Comparison of ENCODE assay signal across 23 cellular contexts in the genomic region with DNA sequence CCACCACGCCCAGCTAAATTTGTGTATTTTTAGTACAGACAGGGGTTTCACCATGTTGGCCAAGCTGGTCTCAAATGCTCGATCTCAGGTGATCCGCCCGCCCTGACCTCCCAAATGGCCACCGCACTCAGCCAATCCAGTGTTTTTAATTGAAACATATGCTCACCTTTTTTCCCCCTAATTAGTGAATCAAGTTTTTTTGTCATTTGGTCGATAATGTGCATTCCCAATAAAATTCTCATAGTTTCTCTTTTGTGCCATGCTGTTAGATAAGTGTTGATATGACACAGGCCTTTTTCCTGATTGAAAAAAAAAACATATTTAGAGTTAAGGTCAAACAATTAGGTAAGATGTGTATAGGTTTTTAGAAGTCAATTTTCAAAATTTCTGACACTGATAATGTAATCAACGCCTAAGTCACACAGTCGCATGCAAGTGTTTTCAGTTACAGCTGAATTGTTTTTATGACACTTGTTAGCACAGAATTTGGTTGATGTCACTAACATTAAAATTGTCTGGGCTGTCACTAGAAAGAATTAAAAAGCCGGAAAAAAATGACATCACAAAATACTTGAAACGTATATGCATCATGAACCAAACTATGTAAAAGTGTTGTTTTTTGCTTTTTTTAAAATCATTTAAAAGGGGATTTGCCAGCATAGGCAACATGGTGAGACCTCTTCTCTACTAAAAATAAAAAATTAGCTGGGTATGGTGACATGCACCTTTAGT. TPM values are rescaled to one million over a fixed set of nuclear protein-coding genes. Genes with fewer than 3 reads are reported as not detected.
DNase-seq lines count a peak whose midpoint lies in the region; ATAC-seq and TF ChIP-seq lines count a peak whose summit lies in the region.
"Had no signal": no experiment of that assay in that cellular context is flagged by ENCODE, and none has a peak within 500 bp of the region (broad histone marks: within the 10 kb centered on the region; RNA-seq: fewer than 3 reads in every experiment).

No MANE protein-coding gene starts in this region.

- peaks cover 12 to 36% of the 10 kb centered on the region in 2 donors for H3K36me3 ChIP-seq in body of pancreas (replicated peaks in 1 of 2; ENCODE audit: insufficient read depth in 1 of 2, low read depth in 2 of 2)
- peaks cover 82% of the 10 kb centered on the region for H3K36me3 ChIP-seq in effector memory CD4-positive, alpha-beta T cell (ENCODE audit: control insufficient read depth, insufficient read depth, low read length)

- H3K9me3 ChIP-seq in T-helper 17 cell (ENCODE audit: control insufficient read depth, low read length, poor library complexity, severe bottlenecking) (no peaks in the 10 kb centered on the region), body of pancreas (no peaks in the 10 kb centered on the region)
- H3K9me3 ChIP-seq in effector memory CD4-positive, alpha-beta T cell (ENCODE audit: control insufficient read depth, low read length): no peaks in the 10 kb centered on the region
- H3K9me3 ChIP-seq: colonic mucosa had no signal

- H3K27me3 ChIP-seq in body of pancreas: no peaks in the 10 kb centered on the region
- H3K27me3 ChIP-seq in effector memory CD4-positive, alpha-beta T cell (replicated peaks; ENCODE audit: control insufficient read depth, insufficient read depth, low read length, poor library complexity, severe bottlenecking): no peaks in the 10 kb centered on the region
- H3K27me3 ChIP-seq: colonic mucosa, foreskin keratinocyte had no signal

- peaks cover 77% of the 10 kb centered on the region for H3K4me1 Mint-ChIP-seq in activated T-cell treated with anti-CD3 and anti-CD28 coated beads, Interleukin-2, amount 50 U/mL, for 24 hours (ENCODE audit: low read depth)
- peaks cover 67% of the 10 kb centered on the region for H3K4me1 Mint-ChIP-seq in activated T-cell treated with anti-CD3 and anti-CD28 coated beads, Interleukin-2, amount 50 U/mL, for 4 hours (ENCODE audit: low read depth)
- peaks cover 46% of the 10 kb centered on the region for H3K4me1 Mint-ChIP-seq in T-helper 17 cell
- no peaks in the 10 kb centered on the region for H3K4me1 Mint-ChIP-seq in chondrocyte (ENCODE audit: low read depth)
- H3K4me1 Mint-ChIP-seq: brain had no signal

- intact Hi-C loops in posterior vena cava (cut with DNase I) (loop anchor here in 1 of 2 donors (10.0 kb wide), 1 partner anchor 483 kb away; no protein-coding TSS in a partner anchor), body of pancreas (cut with DNase I) (loop anchor here (10.0 kb wide), 1 partner anchor 493 kb away; no protein-coding TSS in a partner anchor)

- no peaks in the 10 kb centered on the region for H3K27me3 Mint-ChIP-seq in activated T-cell treated with anti-CD3 and anti-CD28 coated beads, Interleukin-2, amount 50 U/mL, for 24 hours
- H3K27me3 Mint-ChIP-seq in activated T-cell treated with anti-CD3 and anti-CD28 coated beads, Interleukin-2, amount 50 U/mL, for 4 hours (ENCODE audit: low read depth): no peaks in the 10 kb centered on the region
- H3K27me3 Mint-ChIP-seq in T-helper 17 cell: no peaks in the 10 kb centered on the region
- no peaks in the 10 kb centered on the region for H3K27me3 Mint-ChIP-seq in chondrocyte (ENCODE audit: low read depth)
- H3K27me3 Mint-ChIP-seq: activated naive CD4-positive, alpha-beta T cell treated with anti-CD3 and anti-CD28 coated beads, Interleukin-2, amount 10 ng/mL, durations not matched to agents 7 days and 5 days; brain had no signal

- TF ChIP-seq CTCF in chondrocyte (IDR thresholded peaks at IDR 0.05): no peak
- TF ChIP-seq CTCF in body of pancreas (IDR thresholded peaks at IDR 0.05): no peak

- ATAC-seq in activated T-cell treated with anti-CD3 and anti-CD28 coated beads, Interleukin-2, amount 50 U/mL, for 4 hours: no peak
- no peak for ATAC-seq in T-helper 17 cell
- ATAC-seq in body of pancreas: no peak
- ATAC-seq: foreskin keratinocyte had no signal

- no peaks in the 10 kb centered on the region for H3K9me3 Mint-ChIP-seq in activated T-cell treated with anti-CD3 and anti-CD28 coated beads, Interleukin-2, amount 50 U/mL, for 24 hours
- no peaks in the 10 kb centered on the region for H3K9me3 Mint-ChIP-seq in activated T-cell treated with anti-CD3 and anti-CD28 coated beads, Interleukin-2, amount 50 U/mL, for 4 hours
- H3K9me3 Mint-ChIP-seq in chondrocyte (ENCODE audit: low read depth): no peaks in the 10 kb centered on the region
- H3K9me3 Mint-ChIP-seq: activated naive CD4-positive, alpha-beta T cell treated with anti-CD3 and anti-CD28 coated beads, Interleukin-2, amount 10 ng/mL, durations not matched to agents 7 days and 5 days; brain had no signal

- no peak for TF ChIP-seq POLR2A in body of pancreas (IDR thresholded peaks at IDR 0.05)

- H3K4me3 Mint-ChIP-seq in activated T-cell treated with anti-CD3 and anti-CD28 coated beads, Interleukin-2, amount 50 U/mL, for 24 hours: no peak overlapping the region
- no peak overlapping the region for H3K4me3 Mint-ChIP-seq in activated T-cell treated with anti-CD3 and anti-CD28 coated beads, Interleukin-2, amount 50 U/mL, for 4 hours
- H3K4me3 Mint-ChIP-seq in T-helper 17 cell (peak overlapping the region; percentile 3), chondrocyte (ENCODE audit: unreplicated experiment) (no peak overlapping the region)
- H3K4me3 Mint-ChIP-seq: activated naive CD4-positive, alpha-beta T cell treated with anti-CD3 and anti-CD28 coated beads, Interleukin-2, amount 10 ng/mL, durations not matched to agents 7 days and 5 days; brain had no signal

- DNase-seq in activated T-cell treated with anti-CD3 and anti-CD28 coated beads, Interleukin-2, amount 50 U/mL, for 24 hours: no peak
- DNase-seq in activated T-cell treated with anti-CD3 and anti-CD28 coated beads, Interleukin-2, amount 50 U/mL, for 4 hours: no peak
- DNase-seq in T-helper 17 cell (no peak), chondrocyte (ENCODE audit: low spot score) (no peak), posterior vena cava (ENCODE audit: low spot score) (peak; percentile 29), body of pancreas (no peak), epidermal melanocyte (ENCODE audit: insufficient read length, low spot score) (no peak)
- DNase-seq in effector memory CD4-positive, alpha-beta T cell: no peak
- DNase-seq: activated naive CD4-positive, alpha-beta T cell treated with anti-CD3 and anti-CD28 coated beads, Interleukin-2, amount 10 ng/mL, durations not matched to agents 7 days and 5 days; colonic mucosa; DMS153; foreskin keratinocyte; GF-D8; hypothalamus; NCI-H1694; NCI-H774; PC-9; small intestine; stimulated activated CD4-positive, alpha-beta T cell treated with anti-CD3 and anti-CD28 coated beads, Interleukin-4, amount 100 ng/mL, for 1 hour; substantia nigra had no signal

- H3K4me1 ChIP-seq in body of pancreas: peaks cover 14% of the 10 kb centered on the region
- peaks cover 13% of the 10 kb centered on the region for H3K4me1 ChIP-seq in effector memory CD4-positive, alpha-beta T cell (ENCODE audit: control insufficient read depth, insufficient read depth, low read length, poor library complexity, severe bottlenecking)
- H3K4me1 ChIP-seq: colonic mucosa, foreskin keratinocyte had no signal

- H3K4me3 ChIP-seq in body of pancreas: no peak overlapping the region
- no peak overlapping the region for H3K4me3 ChIP-seq in effector memory CD4-positive, alpha-beta T cell (ENCODE audit: insufficient read depth, low read depth, low read length, poor library complexity, severe bottlenecking)
- H3K4me3 ChIP-seq: colonic mucosa, PC-9 had no signal

- H3K27ac ChIP-seq in body of pancreas: no peak overlapping the region
- H3K27ac ChIP-seq in effector memory CD4-positive, alpha-beta T cell (ENCODE audit: insufficient read depth, low read length, poor library complexity, severe bottlenecking): no peak overlapping the region
- H3K27ac ChIP-seq: colonic mucosa, epithelial cell of prostate, foreskin keratinocyte, HL-60, PC-9 had no signal

- H3K27ac Mint-ChIP-seq in activated T-cell treated with anti-CD3 and anti-CD28 coated beads, Interleukin-2, amount 50 U/mL, for 24 hours: peak overlapping the region; percentile 79
- H3K27ac Mint-ChIP-seq in T-helper 17 cell (peak overlapping the region; percentile 87), chondrocyte (ENCODE audit: unreplicated experiment) (peak overlapping the region; percentile 57)
- H3K27ac Mint-ChIP-seq: activated naive CD4-positive, alpha-beta T cell treated with anti-CD3 and anti-CD28 coated beads, Interleukin-2, amount 10 ng/mL, durations not matched to agents 7 days and 5 days; brain had no signal

- 92 to 94% methylated on average over 10 of the region's 10 CpGs for WGBS in body of pancreas, 2 donors

- peaks cover 95% of the 10 kb centered on the region for H3K36me3 Mint-ChIP-seq in activated T-cell treated with anti-CD3 and anti-CD28 coated beads, Interleukin-2, amount 50 U/mL, for 24 hours (ENCODE audit: low read depth)
- peaks cover 52% of the 10 kb centered on the region for H3K36me3 Mint-ChIP-seq in activated T-cell treated with anti-CD3 and anti-CD28 coated beads, Interleukin-2, amount 50 U/mL, for 4 hours (ENCODE audit: insufficient read depth)
- H3K36me3 Mint-ChIP-seq in T-helper 17 cell (ENCODE audit: low read depth): peaks cover 13% of the 10 kb centered on the region
- peaks cover 46% of the 10 kb centered on the region for H3K36me3 Mint-ChIP-seq in chondrocyte (ENCODE audit: low read depth)

RNA-seq across cellular contexts. Expression of gene ZNF217, which starts 21.9 kb away (rescaled TPM):
- 10 to 100 TPM; 25.9 to 27.8 (median 26.4) TPM for total RNA-seq in activated T-cell treated with anti-CD3 and anti-CD28 coated beads, Interleukin-2, amount 50 U/mL, for 4 hours
- total RNA-seq in T-helper 17 cell (10 to 100 TPM; 70.4 to 72.8 TPM), chondrocyte (26.9 to 28.7 TPM (median 27.0 TPM) in 3 replicates), posterior vena cava (10 to 100 TPM; 18.4 to 22.7 TPM), body of pancreas (10 to 100 TPM; 17.4 to 27.7 TPM)
